Comparison of ENCODE assay signal across 8 cellular contexts in genomic region chr2:219177594-219178376, GRCh38. TPM values are rescaled to one million over a fixed set of nuclear protein-coding genes. Genes with fewer than 3 reads are reported as not detected.
DNase-seq lines count a peak whose midpoint lies in the region; ATAC-seq, FAIRE-seq and TF ChIP-seq lines count a peak whose summit lies in the region.

Gene RETREG2 (plus strand): TSS chr2:219178275. CDS start chr2:219178353, 78 bp downstream.

- peak within 1 kb of the TSS; percentile 99 for H3K27ac ChIP-seq in left ventricle myocardium inferior (replicated peaks)
- peak within 1 kb of the TSS; percentile 98 to 99 for H3K27ac ChIP-seq in prostate gland

- TF ChIP-seq POLR2A in GM10847 (IDR thresholded peaks at IDR 0.05; ENCODE audit: extremely low read depth, insufficient read length) (peak; percentile 68), prostate gland (IDR thresholded peaks at IDR 0.05) (peak; percentile 96)

- peak within 1 kb of the TSS; percentile 88 for H3K4me3 ChIP-seq in left ventricle myocardium inferior
- H3K4me3 ChIP-seq in prostate gland, result peak within 1 kb of the TSS; percentile 73 to 82

- no peaks in the 10 kb centered on the region for H3K27me3 ChIP-seq in left ventricle myocardium inferior (ENCODE audit: low read depth)
- no peaks in the 10 kb centered on the region for H3K27me3 ChIP-seq in prostate gland (replicated peaks; ENCODE audit: insufficient read depth)

- intact Hi-C loops in T-helper 1 cell treated with Interleukin-12 subunit alpha and Interleukin-12 subunit beta and Interleukin-4 antibody, amounts not matched to agents 30 ng/mL and 1 ng/mL, for 36 hours (cut with micrococcal nuclease), result loop anchor here (1.0 to 5.0 kb wide), 20 partner anchors 17 to 960 kb away; partner anchors contain the start of genes AAMP, ABCB6, ANKZF1 and ARPC2
- intact Hi-C loops in left ventricle myocardium inferior (cut with micrococcal nuclease) (no loop called here), prostate gland (cut with DNase I) (loop anchor here (5.0 to 10.0 kb wide), 3 partner anchors 40 to 337 kb away; partner anchors contain the start of genes ABCB6, ASIC4 and DNPEP)

- H3K4me1 ChIP-seq in left ventricle myocardium inferior (peaks cover 56% of the 10 kb centered on the region), prostate gland (replicated peaks) (peaks cover 11% of the 10 kb centered on the region)

- H3K9me3 ChIP-seq in left ventricle myocardium inferior (replicated peaks) (no peaks in the 10 kb centered on the region), prostate gland (no peaks in the 10 kb centered on the region)

- FAIRE-seq in urothelium cell line (lab: Jason Lieb, UNC), result peak; percentile 73

- H3K36me3 ChIP-seq in left ventricle myocardium inferior (peaks cover 60% of the 10 kb centered on the region), prostate gland (peaks cover 0 to 18% of the 10 kb centered on the region in 2 donors)

- peak; percentile 36 for ATAC-seq in HG02623 (IDR thresholded peaks at IDR 0.05; ENCODE audit: unreplicated experiment)

- TF ChIP-seq CTCF in left ventricle myocardium inferior (IDR thresholded peaks at IDR 0.05; ENCODE audit: borderline replicate concordance) (peak; percentile 55), prostate gland (IDR thresholded peaks at IDR 0.05) (peak; percentile 54 to 70 (median 66))

- DNase-seq in NCI-H1436 (lab: John Stamatoyannopoulos, UW) (peak; percentile 85), amniotic epithelial cell (ENCODE audit: low read depth) (peak; percentile 93), left ventricle myocardium inferior (peak; percentile 86), prostate gland (ENCODE audit: low spot score) (peak; percentile 93), urothelium cell line (ENCODE audit: low spot score) (peak; percentile 98)

- under 1% methylated on average over 36 of the region's 67 CpGs for WGBS in prostate gland

RNA-seq across cellular contexts. Expression of gene RETREG2, which starts in this region (rescaled TPM):
- 84.1 and 94.7 TPM in 2 replicates for total RNA-seq in T-helper 1 cell treated with Interleukin-12 subunit alpha and Interleukin-12 subunit beta and Interleukin-4 antibody, amounts not matched to agents 30 ng/mL and 1 ng/mL, for 36 hours
- total RNA-seq in left ventricle myocardium inferior, result 29.9 TPM
- total RNA-seq in prostate gland, result 100 to 1,000 TPM in 1 of 2 donors, 10 to 100 TPM in 1; 84.4 to 142 TPM

Comparison
In these comparisons a context has a peak if more than half of its experiments do, and no peak if none do; other contexts are left out.
1. Peak in every context shown above with its lines: DNase-seq, ATAC-seq, H3K4me3 ChIP-seq and H3K27ac ChIP-seq.